In genomic region chr10:71771821-71772617, GRCh38 we compare ENCODE assay signal across 8 cellular contexts. TPM values are rescaled to one million over a fixed set of nuclear protein-coding genes. Genes with fewer than 3 reads are reported as not detected.
DNase-seq lines count a peak whose midpoint lies in the region; ATAC-seq, FAIRE-seq and TF ChIP-seq lines count a peak whose summit lies in the region.

No MANE protein-coding gene starts in this region.

- H3K4me3 ChIP-seq in naive thymus-derived CD4-positive, alpha-beta T cell (ENCODE audit: low read length) = peak overlapping the region; percentile 91

- no peaks in the 10 kb centered on the region for H3K9me3 ChIP-seq in naive thymus-derived CD4-positive, alpha-beta T cell (ENCODE audit: control insufficient read depth in 2 of 3, low read length in 3 of 3)

- peaks cover 70 to 71% of the 10 kb centered on the region in 2 donors for H3K4me1 ChIP-seq in naive thymus-derived CD4-positive, alpha-beta T cell (ENCODE audit: control insufficient read depth in 2 of 2, insufficient read depth in 2 of 2, low read length in 2 of 2)

- peaks cover 59 to 84% (median 79%) of the 10 kb centered on the region in 7 donors for H3K4me1 Mint-ChIP-seq in naive thymus-derived CD4-positive, alpha-beta T cell

- peak; percentile 87 for DNase-seq in H54 (ENCODE audit: insufficient read length, low spot score)
- DNase-seq in UCSD-AML1 (lab: John Stamatoyannopoulos, UW; ENCODE audit: unreplicated experiment) = peak; percentile 44
- peak; percentile 27 for DNase-seq in effector CD8-positive, alpha-beta T cell (lab: John Stamatoyannopoulos, UW)
- peak in 2 of 9 donors; percentile 61 to 62 for DNase-seq in naive thymus-derived CD4-positive, alpha-beta T cell
- DNase-seq in cerebellar cortex (ENCODE audit: low spot score) = no peak
- DNase-seq in NCI-H1092 treated with DMSO at 0.1 percent for 48 hours (lab: John Stamatoyannopoulos, UW) = no peak
- no peak for DNase-seq in NCI-H446 treated with DMSO at 0.1 percent for 48 hours (lab: John Stamatoyannopoulos, UW)

- FAIRE-seq in H54 (lab: Jason Lieb, UNC) = peak; percentile 38

- POLR2A ChIA-PET in naive thymus-derived CD4-positive, alpha-beta T cell (lab: Charles Lee) = interaction anchor here (0.5 to 25.7 kb wide), 12 partner anchors 10 to 377 kb away, joined by 3 to 863 read pairs (median 6); partner anchors contain the start of gene PSAP

- H3K27me3 Mint-ChIP-seq in naive thymus-derived CD4-positive, alpha-beta T cell = no peaks in the 10 kb centered on the region

- peak overlapping the region; percentile 80 to 98 (median 93) for H3K27ac Mint-ChIP-seq in naive thymus-derived CD4-positive, alpha-beta T cell

- peak overlapping the region; percentile 93 for H3K27ac ChIP-seq in naive thymus-derived CD4-positive, alpha-beta T cell (ENCODE audit: low read depth, low read length)

- peaks cover 3 to 36% (median 11%) of the 10 kb centered on the region in 5 donors for H3K36me3 Mint-ChIP-seq in naive thymus-derived CD4-positive, alpha-beta T cell

- intact Hi-C loops in naive thymus-derived CD4-positive, alpha-beta T cell (cut with micrococcal nuclease) = loop anchor here in 1 of 2 donors (2.0 kb wide), 1 partner anchor 457 kb away; no protein-coding TSS in a partner anchor

- no peaks in the 10 kb centered on the region for H3K27me3 ChIP-seq in naive thymus-derived CD4-positive, alpha-beta T cell (ENCODE audit: control insufficient read depth in 2 of 2, insufficient read depth in 2 of 2, low read length in 2 of 2)

- peaks cover 0 to 5% (median 0%) of the 10 kb centered on the region in 11 donors for H3K9me3 Mint-ChIP-seq in naive thymus-derived CD4-positive, alpha-beta T cell

- ATAC-seq in naive thymus-derived CD4-positive, alpha-beta T cell = no peak
- no peak for ATAC-seq in HG02588 (IDR thresholded peaks at IDR 0.05; ENCODE audit: unreplicated experiment)

- H3K36me3 ChIP-seq in naive thymus-derived CD4-positive, alpha-beta T cell (ENCODE audit: control insufficient read depth in 2 of 3, insufficient read depth in 3 of 3, low read length in 3 of 3) = peaks cover 0 to 44% (median 5%) of the 10 kb centered on the region in 3 experiments

- no peak for TF ChIP-seq POLR2A in H54 (IDR thresholded peaks at IDR 0.05; ENCODE audit: low read depth, low read length)

- H3K4me3 Mint-ChIP-seq in naive thymus-derived CD4-positive, alpha-beta T cell = peak overlapping the region; percentile 86 to 98 (median 95)

- CTCF ChIA-PET in naive thymus-derived CD4-positive, alpha-beta T cell (lab: Charles Lee) = interaction anchor here (0.6 to 5.4 kb wide), 15 partner anchors 9 to 75 kb away, joined by 4 to 48 read pairs (median 15); no protein-coding TSS in a partner anchor

RNA-seq across cellular contexts. Expression of gene VSIR, which starts 1.3 kb away (rescaled TPM):
- total RNA-seq in naive thymus-derived CD4-positive, alpha-beta T cell = 100 to 1,000 TPM in 3 of 5 experiments, 10 to 100 TPM in 2; 91.1 to 271 (median 101) TPM
- polyA plus RNA-seq in naive thymus-derived CD4-positive, alpha-beta T cell = 100 to 1,000 TPM; 220 to 300 TPM

RNA-seq across cellular contexts. Expression of gene C10orf105, which starts 52.4 kb away (rescaled TPM):
- total RNA-seq in naive thymus-derived CD4-positive, alpha-beta T cell = 1 to 10 TPM in 1 of 5 experiments, under 1 TPM in 4; 0.13 to 1.0 (median 0.19) TPM
- not detected for polyA plus RNA-seq in naive thymus-derived CD4-positive, alpha-beta T cell

Comparison
In these comparisons a context has a peak if more than half of its experiments do, and no peak if none do; other contexts are left out.
1. DNase-seq: peak in H54 (single experiment), UCSD-AML1 (single experiment) and effector CD8-positive, alpha-beta T cell (single experiment); none in cerebellar cortex (single experiment), NCI-H1092 treated with DMSO at 0.1 percent for 48 hours (single experiment) and NCI-H446 treated with DMSO at 0.1 percent for 48 hours (single experiment).